Comparison of ENCODE assay signal across 8 cellular contexts in genomic region chr11:124746621-124747243, GRCh38. TPM values are rescaled to one million over a fixed set of nuclear protein-coding genes. Genes with fewer than 3 reads are reported as not detected.
DNase-seq lines count a peak whose midpoint lies in the region; ATAC-seq and TF ChIP-seq lines count a peak whose summit lies in the region.

No MANE protein-coding gene starts in this region.

- H3K27ac ChIP-seq in 22Rv1: peak overlapping the region; percentile 73
- no peak overlapping the region for H3K27ac ChIP-seq in neuronal stem cell (replicated peaks; ENCODE audit: low read length)
- H3K27ac ChIP-seq in testis: no peak overlapping the region

- no peak overlapping the region for H2BK5ac ChIP-seq in neuronal stem cell (ENCODE audit: low read length)

- H3K9me3 Mint-ChIP-seq in activated T-cell treated with anti-CD3 and anti-CD28 coated beads, Interleukin-2, amount 50 U/mL, for 4 hours: no peaks in the 10 kb centered on the region

- H3K4me3 Mint-ChIP-seq in activated T-cell treated with anti-CD3 and anti-CD28 coated beads, Interleukin-2, amount 50 U/mL, for 4 hours: peak overlapping the region; percentile 89

- no peak overlapping the region for H3K4ac ChIP-seq in neuronal stem cell (ENCODE audit: low read length)

- H3K4me3 ChIP-seq in neuronal stem cell (ENCODE audit: low read length in 2 of 2) (peak overlapping the region in 1 of 2 donors; percentile 65), testis (peak overlapping the region; percentile 12 to 53)

- H3K27me3 ChIP-seq in neuronal stem cell (ENCODE audit: control insufficient read depth in 3 of 3, insufficient read depth in 3 of 3, low read depth in 1 of 3, low read length in 3 of 3) (peaks cover 0 to 100% (median 67%) of the 10 kb centered on the region in 3 experiments), testis (no peaks in the 10 kb centered on the region)

- H4K8ac ChIP-seq in neuronal stem cell (ENCODE audit: low read depth, low read length): no peak overlapping the region

- H3K27me3 Mint-ChIP-seq in activated T-cell treated with anti-CD3 and anti-CD28 coated beads, Interleukin-2, amount 50 U/mL, for 4 hours (ENCODE audit: low read depth): peaks cover 3% of the 10 kb centered on the region

- no peaks in the 10 kb centered on the region for H3K36me3 Mint-ChIP-seq in activated T-cell treated with anti-CD3 and anti-CD28 coated beads, Interleukin-2, amount 50 U/mL, for 4 hours (ENCODE audit: insufficient read depth)

- H3K14ac ChIP-seq in neuronal stem cell (ENCODE audit: low read length): no peak overlapping the region

- peaks cover 20% of the 10 kb centered on the region for H3K4me1 Mint-ChIP-seq in activated T-cell treated with anti-CD3 and anti-CD28 coated beads, Interleukin-2, amount 50 U/mL, for 4 hours (ENCODE audit: low read depth)

- no peak overlapping the region for H2BK120ac ChIP-seq in neuronal stem cell (ENCODE audit: low read depth, low read length)

- H3K18ac ChIP-seq in neuronal stem cell (ENCODE audit: low read length): peak overlapping the region; percentile 48

- H3K36me3 ChIP-seq in neuronal stem cell (replicated peaks in 1 of 2; ENCODE audit: control insufficient read depth in 2 of 2, insufficient read depth in 2 of 2, low read length in 2 of 2): peaks cover 0 to 20% of the 10 kb centered on the region in 2 donors
- no peaks in the 10 kb centered on the region for H3K36me3 ChIP-seq in testis (ENCODE audit: low read depth, missing control alignments)

- DNase-seq in NCI-H748 treated with DMSO at 0.1 percent for 48 hours (lab: John Stamatoyannopoulos, UW) (peak; percentile 49), fibroblast of peridontal ligament (ENCODE audit: extremely low read depth) (peak; percentile 44), neuronal stem cell (ENCODE audit: low spot score) (no peak), testis (peak; percentile 62)
- peak; percentile 77 for DNase-seq in activated T-cell treated with anti-CD3 and anti-CD28 coated beads, Interleukin-2, amount 50 U/mL, for 4 hours

- no peak overlapping the region for H4K91ac ChIP-seq in neuronal stem cell (ENCODE audit: low read depth, low read length, poor library complexity)

- H2AK5ac ChIP-seq in neuronal stem cell (ENCODE audit: low read depth, low read length): no peak overlapping the region

- no CpG with 5 or more reads among the region's 37 CpGs for WGBS in neuronal stem cell (ENCODE audit: extremely low coverage in 2 of 2, insufficient read length in 2 of 2, insufficient replicate concordance in 1 of 2), 2 donors
- 2 to 4% methylated on average over 33 to 37 of the region's 37 CpGs for WGBS in testis, 2 donors

- H2BK15ac ChIP-seq in neuronal stem cell (ENCODE audit: low read length): no peak overlapping the region

- peak overlapping the region; percentile 46 for H3K4me2 ChIP-seq in neuronal stem cell (ENCODE audit: insufficient read depth, low read length, poor library complexity, severe bottlenecking)

- intact Hi-C loops in testis (cut with DNase I; ENCODE audit: low total_unique reads): no loop called here

- no peak overlapping the region for H3K9ac ChIP-seq in neuronal stem cell (ENCODE audit: low read depth, low read length, poor library complexity)

- peaks cover 2 to 18% of the 10 kb centered on the region in 2 donors for H3K9me3 ChIP-seq in neuronal stem cell (replicated peaks in 1 of 2; ENCODE audit: control insufficient read depth in 2 of 2, insufficient read depth in 1 of 2, low read depth in 1 of 2, low read length in 2 of 2)
- no peaks in the 10 kb centered on the region for H3K9me3 ChIP-seq in testis

- H2BK12ac ChIP-seq in neuronal stem cell (ENCODE audit: low read length): no peak overlapping the region

- H2AFZ ChIP-seq in neuronal stem cell (ENCODE audit: low read length): no peak overlapping the region

- ATAC-seq in HG03060 (IDR thresholded peaks at IDR 0.05; ENCODE audit: low read depth, unreplicated experiment): peak; percentile 73
- ATAC-seq in activated T-cell treated with anti-CD3 and anti-CD28 coated beads, Interleukin-2, amount 50 U/mL, for 4 hours: peak; percentile 89

- H3K23ac ChIP-seq in neuronal stem cell (ENCODE audit: low read depth, low read length, poor library complexity): peak overlapping the region; percentile 36

- TF ChIP-seq POLR2A in GM18526 (IDR thresholded peaks at IDR 0.05; ENCODE audit: extremely low read depth, insufficient read length) (peak; percentile 65), testis (IDR thresholded peaks at IDR 0.05) (no peak)

- TF ChIP-seq CTCF in 22Rv1 (IDR thresholded peaks at IDR 0.05) (peak; percentile 85), testis (IDR thresholded peaks at IDR 0.05) (no peak)

- H3K79me1 ChIP-seq in neuronal stem cell (ENCODE audit: low read depth, low read length): no peaks in the 10 kb centered on the region

- H3K4me1 ChIP-seq in neuronal stem cell (ENCODE audit: control insufficient read depth in 2 of 2, insufficient read depth in 1 of 2, low read depth in 1 of 2, low read length in 2 of 2) (peaks cover 0 to 9% of the 10 kb centered on the region in 2 donors), testis (peaks cover 6% of the 10 kb centered on the region)

RNA-seq across cellular contexts. Expression of gene VSIG2, which starts 5.3 kb away (rescaled TPM):
- not detected for total RNA-seq in activated T-cell treated with anti-CD3 and anti-CD28 coated beads, Interleukin-2, amount 50 U/mL, for 4 hours
- not detected for polyA plus RNA-seq in neuronal stem cell (2013, experiment 1 of 2)
- not detected for polyA plus RNA-seq in neuronal stem cell (2013, experiment 2 of 2)
- 1 to 10 TPM in 1 of 2 donors, under 1 TPM in 1; 0.74 to 1.3 TPM for total RNA-seq in testis
- 4.4 TPM for polyA plus RNA-seq in testis (ENCODE audit: insufficient read depth, low read depth, low replicate concordance)

RNA-seq across cellular contexts. Expression of gene NRGN, which starts 7.0 kb away (rescaled TPM):
- 1 to 10 TPM; 1.2 to 2.4 (median 1.6) TPM for total RNA-seq in activated T-cell treated with anti-CD3 and anti-CD28 coated beads, Interleukin-2, amount 50 U/mL, for 4 hours
- polyA plus RNA-seq in neuronal stem cell (2013, experiment 1 of 2): 11.4 TPM
- 11.7 TPM for polyA plus RNA-seq in neuronal stem cell (2013, experiment 2 of 2)
- 1 to 10 TPM; 3.0 to 5.5 TPM for total RNA-seq in testis
- polyA plus RNA-seq in testis (ENCODE audit: insufficient read depth, low read depth, low replicate concordance): 10.4 TPM

RNA-seq across cellular contexts. Expression of gene ESAM, which starts 15.4 kb away (rescaled TPM):
- under 1 TPM; 0.40 to 0.66 (median 0.65) TPM for total RNA-seq in activated T-cell treated with anti-CD3 and anti-CD28 coated beads, Interleukin-2, amount 50 U/mL, for 4 hours
- polyA plus RNA-seq in neuronal stem cell (2013, experiment 1 of 2): 0.07 TPM
- 0.07 TPM for polyA plus RNA-seq in neuronal stem cell (2013, experiment 2 of 2)
- total RNA-seq in testis: 10 to 100 TPM in 1 of 2 donors, 1 to 10 TPM in 1; 6.0 to 10.6 TPM
- polyA plus RNA-seq in testis (ENCODE audit: insufficient read depth, low read depth, low replicate concordance): 15.8 TPM

RNA-seq across cellular contexts. Expression of gene MSANTD2, which starts 53.5 kb away (rescaled TPM):
- total RNA-seq in activated T-cell treated with anti-CD3 and anti-CD28 coated beads, Interleukin-2, amount 50 U/mL, for 4 hours: 10 to 100 TPM in 1 of 3 donors, 1 to 10 TPM in 2; 9.0 to 10.2 (median 9.2) TPM
- polyA plus RNA-seq in neuronal stem cell (2013, experiment 1 of 2): 14.2 TPM
- polyA plus RNA-seq in neuronal stem cell (2013, experiment 2 of 2): 14.6 TPM
- total RNA-seq in testis: 10 to 100 TPM; 11.3 to 19.1 TPM
- 7.4 TPM for polyA plus RNA-seq in testis (ENCODE audit: insufficient read depth, low read depth, low replicate concordance)

Comparison
In these comparisons a context has a peak if more than half of its experiments do, and no peak if none do; other contexts are left out.
1. RNA of gene ESAM, which starts 15.4 kb away (total RNA-seq): 6.0 to 10.6 TPM in testis; 0.40 to 0.66 TPM in activated T-cell treated with anti-CD3 and anti-CD28 coated beads, Interleukin-2, amount 50 U/mL, for 4 hours; every median in the first group is over 4 times any median in the second.